ENCODE assay signal across 8 cellular contexts in the genomic region with DNA sequence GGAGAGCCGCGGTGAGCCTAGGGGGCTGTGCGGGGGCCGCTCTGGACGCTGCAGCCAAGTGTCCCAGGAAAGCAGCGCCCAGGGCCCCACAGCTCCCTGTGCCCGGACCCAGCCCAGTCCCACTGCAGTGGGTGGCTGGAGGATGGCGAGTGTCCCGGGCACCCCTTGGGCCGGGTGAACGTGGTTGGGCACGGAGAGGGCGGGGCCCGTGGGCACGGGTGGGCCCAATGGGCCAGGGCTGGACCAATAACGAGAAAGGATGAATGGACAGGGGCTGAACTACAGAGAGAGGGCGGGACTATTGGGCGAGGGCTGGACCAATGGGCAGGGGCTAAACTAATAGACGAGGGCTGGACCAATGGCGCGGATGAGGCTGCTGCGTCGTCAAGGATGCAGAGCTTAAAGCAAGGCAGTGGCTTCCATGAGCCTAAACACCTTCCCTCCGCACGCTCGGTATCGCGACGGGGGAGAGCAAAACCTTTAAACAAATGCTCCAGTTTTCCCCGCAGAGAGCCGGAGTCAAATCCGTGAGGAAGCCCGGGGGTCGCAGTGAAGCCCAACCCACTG. TPM values are rescaled to one million over a fixed set of nuclear protein-coding genes. Genes with fewer than 3 reads are reported as not detected.
DNase-seq lines count a peak whose midpoint lies in the region; ATAC-seq, FAIRE-seq and TF ChIP-seq lines count a peak whose summit lies in the region.

No MANE protein-coding gene starts in this region.

- no peaks in the 10 kb centered on the region for H3K27me3 ChIP-seq in GM12878 (replicated peaks in 1 of 2; ENCODE audit: control insufficient read depth in 2 of 2, insufficient read depth in 2 of 2, low read length in 1 of 2)

- peak overlapping the region; percentile 76 for H3K9ac ChIP-seq in GM12878 (ENCODE audit: control insufficient read depth, insufficient read depth, low read length)

- peaks cover 8% of the 10 kb centered on the region for H3K4me1 ChIP-seq in GM12878 (ENCODE audit: control insufficient read depth, insufficient read depth, low read length)

- H2AFZ ChIP-seq in GM12878 (ENCODE audit: control insufficient read depth, low read depth, low read length) = peak overlapping the region; percentile 99

- H3K36me3 Mint-ChIP-seq in T-helper 2 cell treated with Interferon-gamma antibody and Interleukin-4, amounts not matched to agents 5 μg/mL and 100 μg/mL, for 36 hours (ENCODE audit: low read depth) = peaks cover 2% of the 10 kb centered on the region

- POLR2A ChIA-PET in GM12878 (lab: Charles Lee) = interaction anchor here (0.6 to 2.1 kb wide), 11 partner anchors 9 to 1503 kb away, joined by 3 to 20 read pairs (median 3); a partner anchor contains a TSS

- H3K4me3 ChIP-seq in GM12878 = peak overlapping the region; percentile 90

- under 1% methylated on average over 29 of the region's 34 CpGs for WGBS in GM12878 (ENCODE audit: insufficient coverage, insufficient replicate concordance, low lambda C conversion rate, missing lambda C conversion rate)

- TF ChIP-seq RAD21 in GM12878 (IDR thresholded peaks at IDR 0.05; ENCODE audit: insufficient read depth, low read depth, low read length) = no peak

- H3K4me3 Mint-ChIP-seq in T-helper 2 cell treated with Interferon-gamma antibody and Interleukin-4, amounts not matched to agents 5 μg/mL and 100 μg/mL, for 36 hours = peak overlapping the region; percentile 93

- H3K4me1 Mint-ChIP-seq in T-helper 2 cell treated with Interferon-gamma antibody and Interleukin-4, amounts not matched to agents 5 μg/mL and 100 μg/mL, for 36 hours (ENCODE audit: low read depth) = peaks cover 12% of the 10 kb centered on the region

- no TSS peak for BruUV-seq in GM12878 (replicated peaks; lab: Mats Ljungman, UMichigan)

- no peaks in the 10 kb centered on the region for H4K20me1 ChIP-seq in GM12878 (ENCODE audit: control insufficient read depth, insufficient read depth)

- CTCF ChIA-PET in GM12878 (lab: Yijun Ruan, JAX) = interaction anchor here (0.6 to 2.1 kb wide), 15 partner anchors 8 to 275 kb away, joined by 3 to 12 read pairs (median 5); a partner anchor contains a TSS

- TF ChIP-seq POLR2A in GM12878 (IDR thresholded peaks at IDR 0.05; ENCODE audit: low read depth, low read length) = peak; percentile 38; the same call in 1 of the 2 replicates

- RAD21 ChIA-PET in GM12878 (lab: Charles Lee; ENCODE audit: unreplicated experiment) = interaction anchor here (0.9 to 2.1 kb wide), 13 partner anchors 10 to 83 kb away, joined by 3 to 19 read pairs (median 6); a partner anchor contains a TSS

- peaks cover 7% of the 10 kb centered on the region for H3K9me3 Mint-ChIP-seq in T-helper 2 cell treated with Interferon-gamma antibody and Interleukin-4, amounts not matched to agents 5 μg/mL and 100 μg/mL, for 36 hours

- in situ Hi-C loops in GM12878 (cut with MboI) = no loop called here

- peak; percentile 90 for ATAC-seq in GM18502 (IDR thresholded peaks at IDR 0.05; ENCODE audit: poor library complexity, unreplicated experiment)
- ATAC-seq in HG02970 (IDR thresholded peaks at IDR 0.05; ENCODE audit: low FRiP score, unreplicated experiment) = peak; percentile 83
- ATAC-seq in GM12878 = peak; percentile 98

- TF ChIP-seq CTCF in GM12878 (IDR thresholded peaks at IDR 0.05 in 2 of 3, conservative IDR thresholded peaks at IDR 0.05 in 1 of 3; ENCODE audit: control insufficient read depth in 2 of 3, extremely low read depth in 1 of 3, insufficient read depth in 1 of 3, low read depth in 3 of 3, low read length in 3 of 3) = no peak

- H3K4me2 ChIP-seq in GM12878 (ENCODE audit: control insufficient read depth, insufficient read depth) = peak overlapping the region; percentile 99

- H3K27ac Mint-ChIP-seq in T-helper 2 cell treated with Interferon-gamma antibody and Interleukin-4, amounts not matched to agents 5 μg/mL and 100 μg/mL, for 36 hours = peak overlapping the region; percentile 97

- SMC1A ChIA-PET in GM12878 (lab: Charles Lee; ENCODE audit: uncharacterized antibody, unreplicated experiment) = interaction anchor here (0.6 to 2.0 kb wide), 11 partner anchors 10 to 45 kb away, joined by 3 to 9 read pairs (median 3); a partner anchor contains a TSS

- intact Hi-C loops in GM12878 (cut with micrococcal nuclease; ENCODE audit: unreplicated experiment) = loop anchor here (2.0 kb wide), 1 partner anchor 22 kb away; no protein-coding TSS in a partner anchor

- H3K36me3 ChIP-seq in GM12878 (ENCODE audit: control insufficient read depth in 2 of 2, insufficient read depth in 2 of 2, low read length in 1 of 2) = no peaks in the 10 kb centered on the region

- no peak for TF ChIP-seq EP300 in GM12878 (IDR thresholded peaks at IDR 0.05; ENCODE audit: borderline replicate concordance in 1 of 2, control insufficient read depth in 1 of 2, low read depth in 2 of 2, low read length in 2 of 2)

- DNase-seq in NCI-H187 treated with DMSO at 0.1 percent for 48 hours (lab: John Stamatoyannopoulos, UW) (peak; percentile 99), GM12878 (ENCODE audit: low read depth, low spot score) (peak; percentile 95), hypothalamus (lab: John Stamatoyannopoulos, UW) (peak; percentile 85 to 100 (median 98)), retina (peak; percentile 100), cortex of kidney (lab: John Stamatoyannopoulos, UW) (no peak)
- DNase-seq in T-helper 2 cell treated with Interferon-gamma antibody and Interleukin-4, amounts not matched to agents 5 μg/mL and 100 μg/mL, for 36 hours (ENCODE audit: low spot score) = peak; percentile 94

- FAIRE-seq in GM12878 (lab: Jason Lieb, UNC) = peak; percentile 99

- H3K79me2 ChIP-seq in GM12878 (ENCODE audit: control insufficient read depth, insufficient read depth, low read length) = no peaks in the 10 kb centered on the region

- peaks cover 4% of the 10 kb centered on the region; the same call in 2 of the 3 replicates for H3K9me3 ChIP-seq in GM12878 (replicated peaks; ENCODE audit: control insufficient read depth, insufficient read depth, low read length)

- no peaks in the 10 kb centered on the region for H3K27me3 Mint-ChIP-seq in T-helper 2 cell treated with Interferon-gamma antibody and Interleukin-4, amounts not matched to agents 5 μg/mL and 100 μg/mL, for 36 hours (ENCODE audit: low read depth)

- H3K27ac ChIP-seq in GM12878 (ENCODE audit: control insufficient read depth, insufficient read depth) = peak overlapping the region; percentile 69

RNA-seq across cellular contexts. Expression of a gene that starts 0.5 kb away (rescaled TPM):
- 10.5 and 11.0 TPM in 2 replicates for total RNA-seq in GM12878 (2013; cell fraction: nucleolus; rRNA removed)
- total RNA-seq in GM12878 (2014; rRNA removed) = 39.9 and 43.1 TPM in 2 replicates
- 9.1 and 11.7 TPM in 2 replicates for total RNA-seq in GM12878 (2014; rRNA removed; fragmentation: Illumina TruSeq; extraction: Trizol)
- 23.8 and 25.3 TPM in 2 replicates for total RNA-seq in GM12878 (2021)
- polyA plus RNA-seq in GM12878 (2011; ENCODE audit: low read depth) = 4.3 TPM
- polyA plus RNA-seq in GM12878 (2011; rRNA removed) = 3.0 and 6.2 TPM in 2 replicates
- polyA plus RNA-seq in GM12878 (2011; cell fraction: cytosol; rRNA removed) = 11.6 and 18.8 TPM in 2 replicates
- 11.1 and 12.1 TPM in 2 replicates for polyA plus RNA-seq in GM12878 (2011; cell fraction: nucleus; rRNA removed)
- 14.4 and 14.6 TPM in 2 replicates for polyA plus RNA-seq in GM12878 (2012)
- polyA plus RNA-seq in GM12878 (2014; fragmentation: Illumina TruSeq; extraction: Trizol) = 3.5 and 4.3 TPM in 2 replicates
- 1 to 10 TPM in 1 of 2 experiments, under 1 TPM in 1; 0.27 to 1.8 TPM for polyA plus RNA-seq in GM12878 (2014; fragmentation: Nextera tagmentation; extraction: Ambion mirVana)
- 29.2 and 51.0 TPM in 2 replicates for polyA plus RNA-seq in GM12878 (2014; rRNA removed)
- polyA plus RNA-seq in GM12878 (2016; fragmentation: Nextera tagmentation; extraction: Ambion mirVana) = 10 to 100 TPM; 29.5 to 30.2 TPM
- polyA minus RNA-seq in GM12878 (2011; rRNA and poly(A)+ RNA removed) = 1.2 and 4.6 TPM in 2 replicates
- polyA minus RNA-seq in GM12878 (2011; cell fraction: cytosol; rRNA and poly(A)+ RNA removed) = 5.0 and 9.8 TPM in 2 replicates
- 2.4 and 3.5 TPM in 2 replicates for polyA minus RNA-seq in GM12878 (2011; cell fraction: nucleus; rRNA and poly(A)+ RNA removed)

RNA-seq across cellular contexts. Expression of a gene that starts 24.6 kb away (rescaled TPM):
- total RNA-seq in GM12878 (2013; cell fraction: nucleolus; rRNA removed) = not detected in 2 replicates
- total RNA-seq in GM12878 (2014; rRNA removed) (not detected in 2 replicates), GM12878 (2014; rRNA removed; fragmentation: Illumina TruSeq; extraction: Trizol) (not detected in 2 replicates), GM12878 (2021) (not detected in 2 replicates)
- polyA plus RNA-seq in GM12878 (2011; ENCODE audit: low read depth) = not detected
- polyA plus RNA-seq in GM12878 (2011; rRNA removed) (not detected in 2 replicates), GM12878 (2014; fragmentation: Illumina TruSeq; extraction: Trizol) (not detected in 2 replicates), GM12878 (2014; fragmentation: Nextera tagmentation; extraction: Ambion mirVana) (not detected), GM12878 (2014; rRNA removed) (not detected in 2 replicates), GM12878 (2016; fragmentation: Nextera tagmentation; extraction: Ambion mirVana) (not detected)
- not detected in 2 replicates for polyA plus RNA-seq in GM12878 (2011; cell fraction: cytosol; rRNA removed)
- not detected in 2 replicates for polyA plus RNA-seq in GM12878 (2011; cell fraction: nucleus; rRNA removed)
- polyA plus RNA-seq in GM12878 (2012) = not detected in 2 replicates
- polyA minus RNA-seq in GM12878 (2011; rRNA and poly(A)+ RNA removed) = not detected in 2 replicates
- not detected in 2 replicates for polyA minus RNA-seq in GM12878 (2011; cell fraction: cytosol; rRNA and poly(A)+ RNA removed)
- polyA minus RNA-seq in GM12878 (2011; cell fraction: nucleus; rRNA and poly(A)+ RNA removed) = not detected in 2 replicates

RNA-seq across cellular contexts. Expression of a gene that starts 29.2 kb away (rescaled TPM):
- total RNA-seq in GM12878 (2013; cell fraction: nucleolus; rRNA removed) = 40.3 and 43.6 TPM in 2 replicates
- 15.0 and 19.7 TPM in 2 replicates for total RNA-seq in GM12878 (2014; rRNA removed)
- total RNA-seq in GM12878 (2014; rRNA removed; fragmentation: Illumina TruSeq; extraction: Trizol) = 6.6 and 7.9 TPM in 2 replicates
- 27.8 and 33.8 TPM in 2 replicates for total RNA-seq in GM12878 (2021)
- 10.7 TPM for polyA plus RNA-seq in GM12878 (2011; ENCODE audit: low read depth)
- 7.7 and 10.6 TPM in 2 replicates for polyA plus RNA-seq in GM12878 (2011; rRNA removed)
- 21.5 and 28.4 TPM in 2 replicates for polyA plus RNA-seq in GM12878 (2011; cell fraction: cytosol; rRNA removed)
- polyA plus RNA-seq in GM12878 (2011; cell fraction: nucleus; rRNA removed) = 55.9 and 70.0 TPM in 2 replicates
- polyA plus RNA-seq in GM12878 (2012) = 20.9 and 21.5 TPM in 2 replicates
- 1.8 and 10.1 TPM in 2 replicates for polyA plus RNA-seq in GM12878 (2014; fragmentation: Illumina TruSeq; extraction: Trizol)
- polyA plus RNA-seq in GM12878 (2014; fragmentation: Nextera tagmentation; extraction: Ambion mirVana) = under 1 TPM; 0.47 to 0.60 TPM
- polyA plus RNA-seq in GM12878 (2014; rRNA removed) = 29.1 and 37.9 TPM in 2 replicates
- 10 to 100 TPM; 11.8 to 16.7 TPM for polyA plus RNA-seq in GM12878 (2016; fragmentation: Nextera tagmentation; extraction: Ambion mirVana)
- 6.7 and 11.4 TPM in 2 replicates for polyA minus RNA-seq in GM12878 (2011; rRNA and poly(A)+ RNA removed)
- polyA minus RNA-seq in GM12878 (2011; cell fraction: cytosol; rRNA and poly(A)+ RNA removed) = 6.5 and 9.9 TPM in 2 replicates
- 7.4 and 18.7 TPM in 2 replicates for polyA minus RNA-seq in GM12878 (2011; cell fraction: nucleus; rRNA and poly(A)+ RNA removed)

RNA-seq across cellular contexts. Expression of a gene that starts 52.4 kb away (rescaled TPM):
- 3.9 and 5.5 TPM in 2 replicates for total RNA-seq in GM12878 (2013; cell fraction: nucleolus; rRNA removed)
- total RNA-seq in GM12878 (2014; rRNA removed) (6.8 and 10.0 TPM in 2 replicates), GM12878 (2014; rRNA removed; fragmentation: Illumina TruSeq; extraction: Trizol) (5.4 and 6.1 TPM in 2 replicates), GM12878 (2021) (5.4 and 7.5 TPM in 2 replicates)
- polyA plus RNA-seq in GM12878 (2011; ENCODE audit: low read depth) = 9.6 TPM
- polyA plus RNA-seq in GM12878 (2011; rRNA removed) (1.2 and 2.3 TPM in 2 replicates), GM12878 (2014; fragmentation: Illumina TruSeq; extraction: Trizol) (5.6 and 8.2 TPM in 2 replicates), GM12878 (2014; fragmentation: Nextera tagmentation; extraction: Ambion mirVana) (1 to 10 TPM in 1 of 2 experiments, under 1 TPM in 1; 1.00 to 3.7 TPM), GM12878 (2014; rRNA removed) (9.6 and 11.6 TPM in 2 replicates), GM12878 (2016; fragmentation: Nextera tagmentation; extraction: Ambion mirVana) (1 to 10 TPM; 8.2 to 8.6 TPM)
- polyA plus RNA-seq in GM12878 (2011; cell fraction: cytosol; rRNA removed) = 2.3 and 2.4 TPM in 2 replicates
- polyA plus RNA-seq in GM12878 (2011; cell fraction: nucleus; rRNA removed) = 0.56 and 2.3 TPM in 2 replicates
- 9.5 and 9.9 TPM in 2 replicates for polyA plus RNA-seq in GM12878 (2012)
- 0.52 and 1.3 TPM in 2 replicates for polyA minus RNA-seq in GM12878 (2011; rRNA and poly(A)+ RNA removed)
- polyA minus RNA-seq in GM12878 (2011; cell fraction: cytosol; rRNA and poly(A)+ RNA removed) = not detected in 2 replicates
- polyA minus RNA-seq in GM12878 (2011; cell fraction: nucleus; rRNA and poly(A)+ RNA removed) = 0.60 and 0.77 TPM in 2 replicates
